8 cellular contexts compared by ENCODE assay signal in genomic region chr19:52942371-52943133, GRCh38. TPM values are rescaled to one million over a fixed set of nuclear protein-coding genes. Genes with fewer than 3 reads are reported as not detected.
DNase-seq lines count a peak whose midpoint lies in the region; ATAC-seq and TF ChIP-seq lines count a peak whose summit lies in the region.

No MANE protein-coding gene starts in this region.

- intact Hi-C loops in right lobe of liver (cut with DNase I) = no loop called here

- H3K27ac ChIP-seq in ACC112 (ENCODE audit: low read depth, low read length) = peak overlapping the region; percentile 50
- peak overlapping the region in 2 of 3 donors; percentile 29 to 65 for H3K27ac ChIP-seq in right lobe of liver

- 2% methylated on average over 40 of the region's 43 CpGs for WGBS in right lobe of liver (ENCODE audit: insufficient coverage, low coverage, low lambda C conversion rate, missing lambda C conversion rate)

- DNase-seq in NCI-H345 treated with DMSO at 0.1 percent for 48 hours (lab: John Stamatoyannopoulos, UW; ENCODE audit: unreplicated experiment) (peak; percentile 20), dermis blood vessel endothelial cell (peak; percentile 82), right lobe of liver (peak; percentile 82 to 89 (median 88))
- peak; percentile 86 to 89 for DNase-seq in activated CD4-positive, alpha-beta T cell treated with anti-CD3 and anti-CD28 coated beads, Interleukin-2, amount 50 U/mL, for 24 hours (ENCODE audit: low read depth in 1 of 2, low spot score in 1 of 2)
- peak; percentile 88 to 95 for DNase-seq in stimulated activated CD4-positive, alpha-beta T cell treated with anti-CD3 and anti-CD28 coated beads, Interleukin-4, amount 100 ng/mL, for 4 hours

- H3K9me3 ChIP-seq in right lobe of liver = peaks cover 2 to 10% (median 5%) of the 10 kb centered on the region in 4 donors

- ATAC-seq in HG03066 (IDR thresholded peaks at IDR 0.05; ENCODE audit: low read depth, unreplicated experiment) (peak; percentile 91), right lobe of liver (peak; percentile 97 to 100 (median 98))

- H3K27me3 ChIP-seq in ACC112 (ENCODE audit: insufficient read depth, low read length) (no peaks in the 10 kb centered on the region), right lobe of liver (no peaks in the 10 kb centered on the region)

- H3K36me3 ChIP-seq in ACC112 (ENCODE audit: insufficient read depth, low read length) (no peaks in the 10 kb centered on the region), right lobe of liver (no peaks in the 10 kb centered on the region)

- H3K79me2 ChIP-seq in ACC112 (ENCODE audit: control insufficient read depth, insufficient read depth, low read length, unreplicated experiment) = no peaks in the 10 kb centered on the region

- TF ChIP-seq CTCF in right lobe of liver (IDR thresholded peaks at IDR 0.05) = no peak

- H2AFZ ChIP-seq in ACC112 (ENCODE audit: low read length, unreplicated experiment) = peak overlapping the region; percentile 95

- no peaks in the 10 kb centered on the region for H3K4me1 ChIP-seq in ACC112 (ENCODE audit: control insufficient read depth, insufficient read depth, low read length, unreplicated experiment)
- no peaks in the 10 kb centered on the region for H3K4me1 ChIP-seq in right lobe of liver

- H3K4me3 ChIP-seq in ACC112 (ENCODE audit: low read depth, low read length) (peak overlapping the region; percentile 95), right lobe of liver (peak overlapping the region; percentile 48 to 59 (median 56))

- TF ChIP-seq POLR2A in GM18526 (IDR thresholded peaks at IDR 0.05; ENCODE audit: extremely low read depth, insufficient read length) (peak; percentile 85), right lobe of liver (IDR thresholded peaks at IDR 0.05) (peak; percentile 71)

RNA-seq across cellular contexts. Expression of gene ZNF888, which starts 19.3 kb away (rescaled TPM):
- total RNA-seq in dermis blood vessel endothelial cell = 6.5 and 7.8 TPM in 2 replicates
- 1 to 10 TPM in 1 of 6 experiments, under 1 TPM in 5; 0.37 to 2.0 (median 0.76) TPM for total RNA-seq in right lobe of liver

RNA-seq across cellular contexts. Expression of gene ZNF816, which starts 20.1 kb away (rescaled TPM):
- total RNA-seq in dermis blood vessel endothelial cell = 6.1 and 9.0 TPM in 2 replicates
- 1 to 10 TPM in 5 of 6 experiments, under 1 TPM in 1; 0.68 to 3.5 (median 1.9) TPM for total RNA-seq in right lobe of liver

RNA-seq across cellular contexts. Expression of gene ZNF320, which starts 45.1 kb away (rescaled TPM):
- total RNA-seq in dermis blood vessel endothelial cell (9.3 and 16.0 TPM in 2 replicates), right lobe of liver (1 to 10 TPM in 3 of 6 experiments, under 1 TPM in 2, not detected in 1; 0.68 to 5.0 (median 1.1) TPM)

Comparison
In these comparisons a context has a peak if more than half of its experiments do, and no peak if none do; other contexts are left out.
1. Peak in every context shown above with its lines: DNase-seq, ATAC-seq, H3K4me3 ChIP-seq and H3K27ac ChIP-seq.
2. DNase-seq: peak in every context shown above with its lines; median percentile 92 in stimulated activated CD4-positive, alpha-beta T cell treated with anti-CD3 and anti-CD28 coated beads, Interleukin-4, amount 100 ng/mL, for 4 hours; 88 in right lobe of liver; 88 in activated CD4-positive, alpha-beta T cell treated with anti-CD3 and anti-CD28 coated beads, Interleukin-2, amount 50 U/mL, for 24 hours; 82 in dermis blood vessel endothelial cell; 20 in NCI-H345 treated with DMSO at 0.1 percent for 48 hours.